In genomic region chr1:58785424-58786058, GRCh38 we compare ENCODE assay signal across 8 cellular contexts. TPM values are rescaled to one million over a fixed set of nuclear protein-coding genes. Genes with fewer than 3 reads are reported as not detected.
A peak's percentile ranks its signal among the peaks of the same experiment; 100 is the strongest.
DNase-seq lines count a peak whose midpoint lies in the region; ATAC-seq, FAIRE-seq and TF ChIP-seq lines count a peak whose summit lies in the region.

No MANE protein-coding gene starts in this region.

- peaks cover 3% of the 10 kb centered on the region for H3K9me3 Mint-ChIP-seq in natural killer cell treated with Interleukin-12 subunit alpha and Interleukin-12 subunit beta and Interleukin-15 and Interleukin-18, amount 100 ng/mL, for 72 hours

- H3K27me3 Mint-ChIP-seq in natural killer cell treated with Interleukin-12 subunit alpha and Interleukin-12 subunit beta and Interleukin-15 and Interleukin-18, amount 100 ng/mL, for 72 hours, result no peaks in the 10 kb centered on the region

- H3K36me3 ChIP-seq in urinary bladder (ENCODE audit: insufficient read depth), result no peaks in the 10 kb centered on the region

- TF ChIP-seq CTCF in GM20000 (IDR thresholded peaks at IDR 0.05; ENCODE audit: extremely low read depth, missing control alignments), result no peak

- FAIRE-seq in GM12891 (lab: Jason Lieb, UNC), result peak; percentile 35

- peaks cover 24% of the 10 kb centered on the region for H3K36me3 Mint-ChIP-seq in natural killer cell treated with Interleukin-12 subunit alpha and Interleukin-12 subunit beta and Interleukin-15 and Interleukin-18, amount 100 ng/mL, for 72 hours

- peak overlapping the region; percentile 87 to 90 for H3K27ac Mint-ChIP-seq in natural killer cell treated with Interleukin-12 subunit alpha and Interleukin-12 subunit beta and Interleukin-15 and Interleukin-18, amount 100 ng/mL, for 72 hours

- ATAC-seq in natural killer cell treated with Interleukin-12 subunit alpha and Interleukin-12 subunit beta and Interleukin-15 and Interleukin-18, amount 100 ng/mL, for 72 hours, result no peak
- no peak for ATAC-seq in HG03159 (IDR thresholded peaks at IDR 0.05; ENCODE audit: unreplicated experiment)

- H3K4me3 ChIP-seq in urinary bladder (ENCODE audit: low read depth, low read length), result peak overlapping the region; percentile 60

- peak overlapping the region; percentile 97 for H3K27ac ChIP-seq in urinary bladder (ENCODE audit: low read depth)

- 2% methylated on average over 14 of the region's 14 CpGs for WGBS in urinary bladder

- TF ChIP-seq POLR2A in GM12891 (IDR thresholded peaks at IDR 0.05; ENCODE audit: low read depth, low read length), result no peak

- peak overlapping the region; percentile 96 for H3K4me3 Mint-ChIP-seq in natural killer cell treated with Interleukin-12 subunit alpha and Interleukin-12 subunit beta and Interleukin-15 and Interleukin-18, amount 100 ng/mL, for 72 hours

- H3K4me1 ChIP-seq in urinary bladder (ENCODE audit: insufficient read depth), result no peaks in the 10 kb centered on the region

- H3K4me1 Mint-ChIP-seq in natural killer cell treated with Interleukin-12 subunit alpha and Interleukin-12 subunit beta and Interleukin-15 and Interleukin-18, amount 100 ng/mL, for 72 hours (ENCODE audit: low read depth in 2 of 2), result peaks cover 25% of the 10 kb centered on the region in 2 donors

- DNase-seq in GM12891 (ENCODE audit: insufficient read length, low spot score) (no peak), NCI-H345 treated with DMSO at 0.1 percent for 48 hours (lab: John Stamatoyannopoulos, UW; ENCODE audit: unreplicated experiment) (peak; percentile 89), fibroblast of gingiva (ENCODE audit: low read depth) (peak; percentile 38), GM20000 (ENCODE audit: low spot score) (no peak)
- DNase-seq in activated CD8-positive, alpha-beta memory T cell treated with anti-CD3 and anti-CD28 coated beads, Interleukin-2, amount 50 U/mL, for 48 hours, result peak; percentile 62
- no peak for DNase-seq in natural killer cell treated with Interleukin-12 subunit alpha and Interleukin-12 subunit beta and Interleukin-15 and Interleukin-18, amount 100 ng/mL, for 72 hours (ENCODE audit: low spot score)

TF ChIP-seq in GM12891, 5 proteins besides CTCF, POLR2A, EP300 and RAD21:
- TF ChIP-seq PAX5 (IDR thresholded peaks at IDR 0.05; ENCODE audit: insufficient read depth, low read length, severe bottlenecking), result no peak
- 0 out of 2 replicates have a peak, but pooled peaks have one; percentile 27 for TF ChIP-seq POU2F2 (IDR thresholded peaks at IDR 0.05; ENCODE audit: low read depth, low read length)

RNA-seq across cellular contexts. Expression of gene JUN, which starts 1.7 kb away (rescaled TPM):
- 12.5 TPM for polyA plus RNA-seq in GM12891 (2012; ENCODE audit: low read depth, missing spikeins)
- 10 to 100 TPM; 62.2 to 90.1 TPM for total RNA-seq in natural killer cell treated with Interleukin-12 subunit alpha and Interleukin-12 subunit beta and Interleukin-15 and Interleukin-18, amount 100 ng/mL, for 72 hours
- total RNA-seq in urinary bladder, result 114 TPM
- polyA plus RNA-seq in urinary bladder, result 615 TPM

Comparison
In these comparisons a context has a peak if more than half of its experiments do, and no peak if none do; other contexts are left out.
1. DNase-seq: peak in NCI-H345 treated with DMSO at 0.1 percent for 48 hours (single experiment), activated CD8-positive, alpha-beta memory T cell treated with anti-CD3 and anti-CD28 coated beads, Interleukin-2, amount 50 U/mL, for 48 hours (single experiment) and fibroblast of gingiva (single experiment); none in GM12891 (single experiment), natural killer cell treated with Interleukin-12 subunit alpha and Interleukin-12 subunit beta and Interleukin-15 and Interleukin-18, amount 100 ng/mL, for 72 hours (single experiment) and GM20000 (single experiment).